Comparison of ENCODE assay signal across 24 cellular contexts in the genomic region with DNA sequence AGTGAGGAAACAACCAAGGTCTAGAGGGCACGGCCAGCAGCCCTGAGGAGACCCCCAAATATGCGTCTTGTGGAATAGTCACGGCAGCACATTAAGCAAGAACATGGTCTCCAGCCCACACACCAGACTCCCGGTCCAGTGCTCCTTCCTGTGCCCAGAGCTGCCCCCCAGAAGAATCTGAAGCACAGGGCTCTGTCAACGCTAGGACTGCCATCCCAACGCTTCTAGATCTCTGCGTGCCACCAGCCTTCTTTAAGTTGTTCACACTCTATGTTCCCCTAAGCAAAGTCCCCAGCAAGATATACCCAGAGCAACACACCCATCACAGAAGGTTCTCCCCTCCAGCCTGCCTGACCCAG. TPM values are rescaled to one million over a fixed set of nuclear protein-coding genes. Genes with fewer than 3 reads are reported as not detected.
DNase-seq lines count a peak whose midpoint lies in the region; ATAC-seq, FAIRE-seq and TF ChIP-seq lines count a peak whose summit lies in the region.
"Had no signal": no experiment of that assay in that cellular context is flagged by ENCODE, and none has a peak within 500 bp of the region (broad histone marks: within the 10 kb centered on the region; RNA-seq: fewer than 3 reads in every experiment).

No MANE protein-coding gene starts in this region.

- peak overlapping the region; percentile 58 for H3K27ac Mint-ChIP-seq in activated T-cell treated with anti-CD3 and anti-CD28 coated beads, Interleukin-2, amount 50 U/mL, for 72 hours
- H3K27ac Mint-ChIP-seq: immature natural killer cell had no signal

- H3K36me3 Mint-ChIP-seq in activated T-cell treated with anti-CD3 and anti-CD28 coated beads, Interleukin-2, amount 50 U/mL, for 72 hours (ENCODE audit: insufficient read depth in 2 of 2), result no peaks in the 10 kb centered on the region
- H3K36me3 Mint-ChIP-seq: immature natural killer cell had no signal

- no peak for DNase-seq in activated T-cell treated with anti-CD3 and anti-CD28 coated beads, Interleukin-2, amount 50 U/mL, for 72 hours
- no peak for DNase-seq in activated T-cell treated with anti-CD3 and anti-CD28 coated beads, Interleukin-2, amount 50 U/mL, for 1 hour
- DNase-seq in HepG2 (ENCODE audit: low spot score) (no peak), upper lobe of left lung (no peak), ureter (ENCODE audit: low spot score) (no peak), colonic mucosa (no peak), head of caudate nucleus (no peak)
- DNase-seq: activated CD8-positive, alpha-beta memory T cell treated with anti-CD3 and anti-CD28 coated beads, Interleukin-2, amount 10 ng/mL, durations not matched to agents 7 days and 5 days; activated effector memory CD4-positive, alpha-beta T cell treated with Interleukin-2 at 50 U/mL for 16 hours; adrenal gland; dermis blood vessel endothelial cell; immature natural killer cell; NCI-H1048; NCI-H1930; NCI-H345; pancreas; Peyer's patch had no signal

- CTCF ChIA-PET in HepG2 (lab: Yijun Ruan, JAX; ENCODE audit: low intra/inter-chr PET ratio, low total read pairs), result interaction anchor here (3.4 kb wide), 1 partner anchor 92 kb away, joined by 29 read pairs; no protein-coding TSS in a partner anchor

- H4K20me1 ChIP-seq in HepG2 (ENCODE audit: insufficient read depth, low read length), result no peaks in the 10 kb centered on the region

- H3K4me1 ChIP-seq in HepG2 (ENCODE audit: insufficient read depth, low read length), result peaks cover 60% of the 10 kb centered on the region
- H3K4me1 ChIP-seq in upper lobe of left lung, result peaks cover 19 to 36% (median 23%) of the 10 kb centered on the region in 4 donors
- peaks cover 9% of the 10 kb centered on the region for H3K4me1 ChIP-seq in colonic mucosa

- no peak overlapping the region for H3K4me3 Mint-ChIP-seq in activated T-cell treated with anti-CD3 and anti-CD28 coated beads, Interleukin-2, amount 50 U/mL, for 72 hours
- H3K4me3 Mint-ChIP-seq: activated CD8-positive, alpha-beta memory T cell treated with anti-CD3 and anti-CD28 coated beads, Interleukin-2, amount 10 ng/mL, durations not matched to agents 7 days and 5 days; immature natural killer cell had no signal

- WGBS in HepG2 (ENCODE audit: low lambda C conversion rate), result 71% methylated on average over 4 of the region's 7 CpGs
- 78 to 91% methylated on average over 6 to 7 of the region's 7 CpGs for WGBS in upper lobe of left lung, 2 donors

- no peak overlapping the region for H3K9ac ChIP-seq in HepG2 (ENCODE audit: insufficient read depth, low read depth, low read length)
- no peak overlapping the region for H3K9ac ChIP-seq in colonic mucosa (ENCODE audit: low read depth in 2 of 2, low read length in 2 of 2)

- no peak for TF ChIP-seq RAD21 in HepG2 (CRISPR knock-in tag; IDR thresholded peaks at IDR 0.05)

- POLR2A ChIA-PET in HepG2 (lab: Yijun Ruan, JAX), result interaction anchor here (10.2 kb wide), 1 partner anchor 30 kb away, joined by 164 read pairs; the partner anchor contains the start of gene MTFP1

- no peaks in the 10 kb centered on the region for H3K9me3 Mint-ChIP-seq in activated T-cell treated with anti-CD3 and anti-CD28 coated beads, Interleukin-2, amount 50 U/mL, for 72 hours
- H3K9me3 Mint-ChIP-seq: immature natural killer cell had no signal

- intact Hi-C loops in HepG2 (cut with micrococcal nuclease; ENCODE audit: unreplicated experiment), result no loop called here
- intact Hi-C loops in colonic mucosa (cut with DNase I), result loop anchor here (5.0 kb wide), 1 partner anchor 34 kb away; the partner anchor contains the start of gene MTFP1
- intact Hi-C loops in head of caudate nucleus (cut with DNase I), result loop anchor here (5.0 kb wide), 1 partner anchor 89 kb away; no protein-coding TSS in a partner anchor

- H3K9me3 ChIP-seq in HepG2 (ENCODE audit: low read length), result no peaks in the 10 kb centered on the region; the same call in 1 of the 2 replicates
- H3K9me3 ChIP-seq in upper lobe of left lung, result no peaks in the 10 kb centered on the region
- no peaks in the 10 kb centered on the region for H3K9me3 ChIP-seq in colonic mucosa
- H3K9me3 ChIP-seq: adrenal gland, BE2C, pancreas, Peyer's patch had no signal

- no peaks in the 10 kb centered on the region for H3K79me2 ChIP-seq in HepG2 (ENCODE audit: insufficient read depth, low read length)

- H3K4me2 ChIP-seq in HepG2 (ENCODE audit: low read depth, low read length), result no peak overlapping the region

- H3K27ac ChIP-seq in VCaP (peak overlapping the region; percentile 66), HepG2 (ENCODE audit: extremely low read length, insufficient read depth, low read length) (no peak overlapping the region), upper lobe of left lung (peak overlapping the region in 3 of 4 donors; percentile 36 to 72 (median 40)), colonic mucosa (no peak overlapping the region)
- H3K27ac ChIP-seq: adrenal gland, pancreas, Peyer's patch, SJSA1 had no signal

- TF ChIP-seq POLR2A in HepG2 (IDR thresholded peaks at IDR 0.05; ENCODE audit: insufficient read depth in 1 of 2, low read depth in 2 of 2, low read length in 2 of 2) (no peak), upper lobe of left lung (IDR thresholded peaks at IDR 0.05) (no peak)

- no TSS peak for BruUV-seq in HepG2 (replicated peaks; lab: Mats Ljungman, UMichigan)

- peaks cover 51% of the 10 kb centered on the region for H3K4me1 Mint-ChIP-seq in activated T-cell treated with anti-CD3 and anti-CD28 coated beads, Interleukin-2, amount 50 U/mL, for 72 hours (ENCODE audit: low read depth)

- in situ Hi-C loops in HepG2 (cut with HindIII; ENCODE audit: extremely low pct_ligation_motif_present, low pct_unique_long_range_greater_than_20kb), result loop anchor here (5.0 to 25.0 kb wide), 3 partner anchors 34 to 281 kb away; partner anchors contain the start of gene MTFP1

- H3K4me3 ChIP-seq in HepG2 (replicated peaks in 1 of 3; ENCODE audit: insufficient read depth in 1 of 3, low read depth in 2 of 3, low read length in 3 of 3) (no peak overlapping the region), upper lobe of left lung (no peak overlapping the region), colonic mucosa (no peak overlapping the region)
- H3K4me3 ChIP-seq: adrenal gland, lung, pancreas, Peyer's patch, SJSA1 had no signal

- FAIRE-seq in HepG2 (lab: Jason Lieb, UNC), result no peak
- FAIRE-seq: A204.1, bronchial epithelial cell, pancreas had no signal

- H3K27me3 ChIP-seq in HepG2 (ENCODE audit: control insufficient read depth in 1 of 2, insufficient read depth in 2 of 2, low read length in 2 of 2) (peaks cover 0 to 4% of the 10 kb centered on the region in 2 experiments; a peak in 1 of 5 replicates), upper lobe of left lung (peaks cover 0 to 18% (median 0%) of the 10 kb centered on the region in 4 donors), colonic mucosa (peaks cover 10% of the 10 kb centered on the region)
- H3K27me3 ChIP-seq: adrenal gland, pancreas, Peyer's patch, SJSA1 had no signal

- H3K27me3 Mint-ChIP-seq in activated T-cell treated with anti-CD3 and anti-CD28 coated beads, Interleukin-2, amount 50 U/mL, for 72 hours (ENCODE audit: low read depth), result no peaks in the 10 kb centered on the region

- ATAC-seq in activated T-cell treated with anti-CD3 and anti-CD28 coated beads, Interleukin-2, amount 50 U/mL, for 72 hours (replicated peaks in 1 of 2), result no peak
- ATAC-seq in HepG2, result no peak
- no peak for ATAC-seq in upper lobe of left lung (ENCODE audit: low FRiP score in 2 of 2)
- ATAC-seq: activated CD8-positive, alpha-beta memory T cell treated with anti-CD3 and anti-CD28 coated beads, Interleukin-2, amount 10 ng/mL, durations not matched to agents 7 days and 5 days; pancreas; sciatic nerve had no signal

- H2AFZ ChIP-seq in HepG2 (ENCODE audit: low read length), result no peak overlapping the region

- TF ChIP-seq EP300 in HepG2 (IDR thresholded peaks at IDR 0.05; ENCODE audit: low read depth in 2 of 2, low read length in 2 of 2) (no peak), HepG2 (CRISPR knock-in tag; IDR thresholded peaks at IDR 0.05; ENCODE audit: borderline replicate concordance) (no peak), upper lobe of left lung (IDR thresholded peaks at IDR 0.05) (no peak)

- no peaks in the 10 kb centered on the region for H3K36me3 ChIP-seq in HepG2 (replicated peaks in 1 of 2; ENCODE audit: control insufficient read depth in 1 of 2, insufficient read depth in 2 of 2, low read length in 2 of 2)
- no peaks in the 10 kb centered on the region for H3K36me3 ChIP-seq in upper lobe of left lung
- no peaks in the 10 kb centered on the region for H3K36me3 ChIP-seq in colonic mucosa
- H3K36me3 ChIP-seq: adrenal gland, BE2C, pancreas, Peyer's patch, SJSA1 had no signal

- no peak for TF ChIP-seq CTCF in VCaP (conservative IDR thresholded peaks at IDR 0.05)
- TF ChIP-seq CTCF in HepG2 (CRISPR knock-in tag; IDR thresholded peaks at IDR 0.05), result no peak
- TF ChIP-seq CTCF in upper lobe of left lung (IDR thresholded peaks at IDR 0.05), result no peak
- TF ChIP-seq CTCF in colonic mucosa (IDR thresholded peaks at IDR 0.05), result no peak

RNA-seq across cellular contexts. Expression of gene SEC14L2, which starts 3.5 kb away (rescaled TPM):
- 10 to 100 TPM; 15.3 to 19.0 TPM for total RNA-seq in activated T-cell treated with anti-CD3 and anti-CD28 coated beads, Interleukin-2, amount 50 U/mL, for 72 hours
- total RNA-seq in HepG2 (2016; rRNA removed; fragmentation: Illumina TruSeq; extraction: Trizol), result 4.1 and 5.3 TPM in 2 replicates
- total RNA-seq in HepG2 (2016; cell fraction: cytosol; rRNA removed; fragmentation: Illumina TruSeq; extraction: Trizol; ENCODE audit: low read depth), result 0.71 and 0.88 TPM in 2 replicates
- 5.1 TPM in 2 replicates for total RNA-seq in HepG2 (2016; cell fraction: insoluble cytoplasmic fraction; rRNA removed; fragmentation: Illumina TruSeq; extraction: Trizol)
- total RNA-seq in HepG2 (2016; cell fraction: membrane; rRNA removed; fragmentation: Illumina TruSeq; extraction: Trizol), result 2.0 and 2.8 TPM in 2 replicates
- 3.5 and 5.0 TPM in 2 replicates for total RNA-seq in HepG2 (2016; cell fraction: nucleus; rRNA removed; fragmentation: Illumina TruSeq; extraction: Trizol)
- polyA plus RNA-seq in HepG2 (2011; rRNA removed), result 5.1 and 9.1 TPM in 2 replicates
- 6.9 and 7.2 TPM in 2 replicates for polyA plus RNA-seq in HepG2 (2011; cell fraction: cytosol; rRNA removed)
- polyA plus RNA-seq in HepG2 (2011; cell fraction: nucleus; rRNA removed), result 13.4 and 15.2 TPM in 2 replicates
- polyA plus RNA-seq in HepG2 (2012), result 4.1 and 4.7 TPM in 2 replicates
- polyA plus RNA-seq in HepG2 (2016; cell fraction: cytosol; fragmentation: Illumina TruSeq; extraction: Trizol; ENCODE audit: low read depth), result 1.8 and 2.4 TPM in 2 replicates
- polyA plus RNA-seq in HepG2 (2016; cell fraction: insoluble cytoplasmic fraction; fragmentation: Illumina TruSeq; extraction: Trizol; ENCODE audit: low read depth), result 5.3 and 5.4 TPM in 2 replicates
- polyA plus RNA-seq in HepG2 (2016; cell fraction: membrane; fragmentation: Illumina TruSeq; extraction: Trizol; ENCODE audit: low read depth), result 1.9 and 2.3 TPM in 2 replicates
- 5.5 and 6.3 TPM in 2 replicates for polyA plus RNA-seq in HepG2 (2016; cell fraction: nucleus; fragmentation: Illumina TruSeq; extraction: Trizol; ENCODE audit: insufficient read depth, low read depth)
- 13.5 and 19.9 TPM in 2 replicates for polyA minus RNA-seq in HepG2 (2011; rRNA and poly(A)+ RNA removed; ENCODE audit: low replicate concordance)
- 4.4 and 5.6 TPM in 2 replicates for polyA minus RNA-seq in HepG2 (2011; cell fraction: cytosol; rRNA and poly(A)+ RNA removed)
- polyA minus RNA-seq in HepG2 (2011; cell fraction: nucleus; rRNA and poly(A)+ RNA removed), result 11.5 and 19.1 TPM in 2 replicates
- 10 to 100 TPM in 2 of 6 donors, 1 to 10 TPM in 4; 5.6 to 12.6 (median 8.4) TPM for total RNA-seq in upper lobe of left lung
- total RNA-seq in ureter, result 5.8 TPM
- total RNA-seq in colonic mucosa, result 10 to 100 TPM in 1 of 2 donors, 1 to 10 TPM in 1; 2.0 to 10.3 TPM

RNA-seq across cellular contexts. Expression of gene RNF215, which starts 6.1 kb away (rescaled TPM):
- 10 to 100 TPM in 1 of 2 donors, 1 to 10 TPM in 1; 8.4 to 12.4 TPM for total RNA-seq in activated T-cell treated with anti-CD3 and anti-CD28 coated beads, Interleukin-2, amount 50 U/mL, for 72 hours
- total RNA-seq in HepG2 (2016; rRNA removed; fragmentation: Illumina TruSeq; extraction: Trizol) (2.4 and 5.3 TPM in 2 replicates), upper lobe of left lung (10 to 100 TPM in 5 of 6 donors, 1 to 10 TPM in 1; 9.3 to 30.3 (median 16.5) TPM), ureter (17.5 TPM), colonic mucosa (1 to 10 TPM; 5.8 to 9.4 TPM)
- 1.6 and 1.9 TPM in 2 replicates for total RNA-seq in HepG2 (2016; cell fraction: cytosol; rRNA removed; fragmentation: Illumina TruSeq; extraction: Trizol; ENCODE audit: low read depth)
- 2.5 and 5.7 TPM in 2 replicates for total RNA-seq in HepG2 (2016; cell fraction: insoluble cytoplasmic fraction; rRNA removed; fragmentation: Illumina TruSeq; extraction: Trizol)
- 2.5 and 3.5 TPM in 2 replicates for total RNA-seq in HepG2 (2016; cell fraction: membrane; rRNA removed; fragmentation: Illumina TruSeq; extraction: Trizol)
- 7.1 and 8.8 TPM in 2 replicates for total RNA-seq in HepG2 (2016; cell fraction: nucleus; rRNA removed; fragmentation: Illumina TruSeq; extraction: Trizol)
- polyA plus RNA-seq in HepG2 (2011; rRNA removed), result 6.1 and 9.2 TPM in 2 replicates
- 3.8 and 4.9 TPM in 2 replicates for polyA plus RNA-seq in HepG2 (2011; cell fraction: cytosol; rRNA removed)
- polyA plus RNA-seq in HepG2 (2011; cell fraction: nucleus; rRNA removed), result 55.4 and 60.1 TPM in 2 replicates
- polyA plus RNA-seq in HepG2 (2012), result 5.4 and 7.0 TPM in 2 replicates
- polyA plus RNA-seq in HepG2 (2016; cell fraction: cytosol; fragmentation: Illumina TruSeq; extraction: Trizol; ENCODE audit: low read depth), result 1.1 and 1.2 TPM in 2 replicates
- 1.6 and 1.8 TPM in 2 replicates for polyA plus RNA-seq in HepG2 (2016; cell fraction: insoluble cytoplasmic fraction; fragmentation: Illumina TruSeq; extraction: Trizol; ENCODE audit: low read depth)
- 1.9 and 2.2 TPM in 2 replicates for polyA plus RNA-seq in HepG2 (2016; cell fraction: membrane; fragmentation: Illumina TruSeq; extraction: Trizol; ENCODE audit: low read depth)
- polyA plus RNA-seq in HepG2 (2016; cell fraction: nucleus; fragmentation: Illumina TruSeq; extraction: Trizol; ENCODE audit: insufficient read depth, low read depth), result 17.7 and 18.4 TPM in 2 replicates
- polyA minus RNA-seq in HepG2 (2011; rRNA and poly(A)+ RNA removed; ENCODE audit: low replicate concordance), result 10.6 and 16.6 TPM in 2 replicates
- 2.3 and 4.5 TPM in 2 replicates for polyA minus RNA-seq in HepG2 (2011; cell fraction: cytosol; rRNA and poly(A)+ RNA removed)
- 12.6 and 12.9 TPM in 2 replicates for polyA minus RNA-seq in HepG2 (2011; cell fraction: nucleus; rRNA and poly(A)+ RNA removed)

RNA-seq across cellular contexts. Expression of gene MTFP1, which starts 32.3 kb away (rescaled TPM):
- 10 to 100 TPM; 50.6 to 61.1 TPM for total RNA-seq in activated T-cell treated with anti-CD3 and anti-CD28 coated beads, Interleukin-2, amount 50 U/mL, for 72 hours
- total RNA-seq in HepG2 (2016; rRNA removed; fragmentation: Illumina TruSeq; extraction: Trizol), result 40.3 and 45.6 TPM in 2 replicates
- total RNA-seq in HepG2 (2016; cell fraction: cytosol; rRNA removed; fragmentation: Illumina TruSeq; extraction: Trizol; ENCODE audit: low read depth), result 33.4 and 35.3 TPM in 2 replicates
- total RNA-seq in HepG2 (2016; cell fraction: insoluble cytoplasmic fraction; rRNA removed; fragmentation: Illumina TruSeq; extraction: Trizol), result 40.9 and 46.1 TPM in 2 replicates
- total RNA-seq in HepG2 (2016; cell fraction: membrane; rRNA removed; fragmentation: Illumina TruSeq; extraction: Trizol), result 44.5 and 56.8 TPM in 2 replicates
- total RNA-seq in HepG2 (2016; cell fraction: nucleus; rRNA removed; fragmentation: Illumina TruSeq; extraction: Trizol), result 24.5 and 30.0 TPM in 2 replicates
- 29.5 TPM in 2 replicates for polyA plus RNA-seq in HepG2 (2011; rRNA removed)
- polyA plus RNA-seq in HepG2 (2011; cell fraction: cytosol; rRNA removed), result 33.0 and 55.8 TPM in 2 replicates
- polyA plus RNA-seq in HepG2 (2011; cell fraction: nucleus; rRNA removed), result 33.3 and 33.4 TPM in 2 replicates
- polyA plus RNA-seq in HepG2 (2012), result 16.5 and 23.5 TPM in 2 replicates
- 26.8 and 41.3 TPM in 2 replicates for polyA plus RNA-seq in HepG2 (2016; cell fraction: cytosol; fragmentation: Illumina TruSeq; extraction: Trizol; ENCODE audit: low read depth)
- polyA plus RNA-seq in HepG2 (2016; cell fraction: insoluble cytoplasmic fraction; fragmentation: Illumina TruSeq; extraction: Trizol; ENCODE audit: low read depth), result 32.6 and 35.9 TPM in 2 replicates
- polyA plus RNA-seq in HepG2 (2016; cell fraction: membrane; fragmentation: Illumina TruSeq; extraction: Trizol; ENCODE audit: low read depth), result 36.2 and 46.2 TPM in 2 replicates
- polyA plus RNA-seq in HepG2 (2016; cell fraction: nucleus; fragmentation: Illumina TruSeq; extraction: Trizol; ENCODE audit: insufficient read depth, low read depth), result 42.3 and 44.8 TPM in 2 replicates
- 41.9 and 45.1 TPM in 2 replicates for polyA minus RNA-seq in HepG2 (2011; rRNA and poly(A)+ RNA removed; ENCODE audit: low replicate concordance)
- 13.7 and 14.0 TPM in 2 replicates for polyA minus RNA-seq in HepG2 (2011; cell fraction: cytosol; rRNA and poly(A)+ RNA removed)
- 5.2 and 9.7 TPM in 2 replicates for polyA minus RNA-seq in HepG2 (2011; cell fraction: nucleus; rRNA and poly(A)+ RNA removed)
- 10 to 100 TPM in 4 of 6 donors, 1 to 10 TPM in 2; 5.8 to 28.4 (median 12.8) TPM for total RNA-seq in upper lobe of left lung
- total RNA-seq in ureter, result 9.1 TPM
- total RNA-seq in colonic mucosa, result 10 to 100 TPM; 39.7 to 55.1 TPM

RNA-seq across cellular contexts. Expression of gene CCDC157, which starts 36.5 kb away (rescaled TPM):
- 1 to 10 TPM; 3.2 to 3.7 TPM for total RNA-seq in activated T-cell treated with anti-CD3 and anti-CD28 coated beads, Interleukin-2, amount 50 U/mL, for 72 hours
- total RNA-seq in HepG2 (2016; rRNA removed; fragmentation: Illumina TruSeq; extraction: Trizol) (0.98 and 1.6 TPM in 2 replicates), upper lobe of left lung (10 to 100 TPM in 2 of 6 donors, 1 to 10 TPM in 4; 3.3 to 16.8 (median 7.9) TPM), ureter (3.3 TPM), colonic mucosa (1 to 10 TPM; 1.1 to 1.6 TPM)
- 2.1 and 2.2 TPM in 2 replicates for total RNA-seq in HepG2 (2016; cell fraction: cytosol; rRNA removed; fragmentation: Illumina TruSeq; extraction: Trizol; ENCODE audit: low read depth)
- 0.79 and 1.9 TPM in 2 replicates for total RNA-seq in HepG2 (2016; cell fraction: insoluble cytoplasmic fraction; rRNA removed; fragmentation: Illumina TruSeq; extraction: Trizol)
- 1.9 and 3.1 TPM in 2 replicates for total RNA-seq in HepG2 (2016; cell fraction: membrane; rRNA removed; fragmentation: Illumina TruSeq; extraction: Trizol)
- 1.4 and 1.6 TPM in 2 replicates for total RNA-seq in HepG2 (2016; cell fraction: nucleus; rRNA removed; fragmentation: Illumina TruSeq; extraction: Trizol)
- 1.4 and 2.3 TPM in 2 replicates for polyA plus RNA-seq in HepG2 (2011; rRNA removed)
- polyA plus RNA-seq in HepG2 (2011; cell fraction: cytosol; rRNA removed), result 1.1 and 1.8 TPM in 2 replicates
- 5.8 and 7.1 TPM in 2 replicates for polyA plus RNA-seq in HepG2 (2011; cell fraction: nucleus; rRNA removed)
- polyA plus RNA-seq in HepG2 (2012), result 0.64 and 1.3 TPM in 2 replicates
- polyA plus RNA-seq in HepG2 (2016; cell fraction: cytosol; fragmentation: Illumina TruSeq; extraction: Trizol; ENCODE audit: low read depth), result 3.4 and 4.1 TPM in 2 replicates
- 1.2 and 1.5 TPM in 2 replicates for polyA plus RNA-seq in HepG2 (2016; cell fraction: insoluble cytoplasmic fraction; fragmentation: Illumina TruSeq; extraction: Trizol; ENCODE audit: low read depth)
- polyA plus RNA-seq in HepG2 (2016; cell fraction: membrane; fragmentation: Illumina TruSeq; extraction: Trizol; ENCODE audit: low read depth), result 2.2 and 3.2 TPM in 2 replicates
- polyA plus RNA-seq in HepG2 (2016; cell fraction: nucleus; fragmentation: Illumina TruSeq; extraction: Trizol; ENCODE audit: insufficient read depth, low read depth), result 3.1 and 3.2 TPM in 2 replicates
- polyA minus RNA-seq in HepG2 (2011; rRNA and poly(A)+ RNA removed; ENCODE audit: low replicate concordance), result 2.6 and 4.7 TPM in 2 replicates
- 0.79 and 1.4 TPM in 2 replicates for polyA minus RNA-seq in HepG2 (2011; cell fraction: cytosol; rRNA and poly(A)+ RNA removed)
- 1.9 and 3.0 TPM in 2 replicates for polyA minus RNA-seq in HepG2 (2011; cell fraction: nucleus; rRNA and poly(A)+ RNA removed)

RNA-seq across cellular contexts. Expression of gene SF3A1, which starts 36.6 kb away (rescaled TPM):
- 100 to 1,000 TPM; 298 to 325 TPM for total RNA-seq in activated T-cell treated with anti-CD3 and anti-CD28 coated beads, Interleukin-2, amount 50 U/mL, for 72 hours
- 22.0 and 31.8 TPM in 2 replicates for total RNA-seq in HepG2 (2016; rRNA removed; fragmentation: Illumina TruSeq; extraction: Trizol)
- total RNA-seq in HepG2 (2016; cell fraction: cytosol; rRNA removed; fragmentation: Illumina TruSeq; extraction: Trizol; ENCODE audit: low read depth), result 9.8 and 11.6 TPM in 2 replicates
- 20.9 and 27.0 TPM in 2 replicates for total RNA-seq in HepG2 (2016; cell fraction: insoluble cytoplasmic fraction; rRNA removed; fragmentation: Illumina TruSeq; extraction: Trizol)
- 13.8 and 16.2 TPM in 2 replicates for total RNA-seq in HepG2 (2016; cell fraction: membrane; rRNA removed; fragmentation: Illumina TruSeq; extraction: Trizol)
- 23.6 and 29.5 TPM in 2 replicates for total RNA-seq in HepG2 (2016; cell fraction: nucleus; rRNA removed; fragmentation: Illumina TruSeq; extraction: Trizol)
- polyA plus RNA-seq in HepG2 (2011; rRNA removed), result 10.0 and 16.2 TPM in 2 replicates
- 5.3 and 6.6 TPM in 2 replicates for polyA plus RNA-seq in HepG2 (2011; cell fraction: cytosol; rRNA removed)
- polyA plus RNA-seq in HepG2 (2011; cell fraction: nucleus; rRNA removed), result 42.5 and 51.9 TPM in 2 replicates
- polyA plus RNA-seq in HepG2 (2012), result 38.4 and 47.2 TPM in 2 replicates
- 5.6 and 6.5 TPM in 2 replicates for polyA plus RNA-seq in HepG2 (2016; cell fraction: cytosol; fragmentation: Illumina TruSeq; extraction: Trizol; ENCODE audit: low read depth)
- polyA plus RNA-seq in HepG2 (2016; cell fraction: insoluble cytoplasmic fraction; fragmentation: Illumina TruSeq; extraction: Trizol; ENCODE audit: low read depth), result 22.2 and 52.1 TPM in 2 replicates
- 8.5 and 15.3 TPM in 2 replicates for polyA plus RNA-seq in HepG2 (2016; cell fraction: membrane; fragmentation: Illumina TruSeq; extraction: Trizol; ENCODE audit: low read depth)
- polyA plus RNA-seq in HepG2 (2016; cell fraction: nucleus; fragmentation: Illumina TruSeq; extraction: Trizol; ENCODE audit: insufficient read depth, low read depth), result 40.6 and 47.6 TPM in 2 replicates
- 43.5 and 95.1 TPM in 2 replicates for polyA minus RNA-seq in HepG2 (2011; rRNA and poly(A)+ RNA removed; ENCODE audit: low replicate concordance)
- 61.1 and 71.4 TPM in 2 replicates for polyA minus RNA-seq in HepG2 (2011; cell fraction: cytosol; rRNA and poly(A)+ RNA removed)
- 49.2 and 53.6 TPM in 2 replicates for polyA minus RNA-seq in HepG2 (2011; cell fraction: nucleus; rRNA and poly(A)+ RNA removed)
- 100 to 1,000 TPM in 4 of 6 donors, 10 to 100 TPM in 2; 89.1 to 204 (median 138) TPM for total RNA-seq in upper lobe of left lung
- 193 TPM for total RNA-seq in ureter
- total RNA-seq in colonic mucosa, result 100 to 1,000 TPM; 151 to 194 TPM

Comparison
In these comparisons a context has a peak if more than half of its experiments do, and no peak if none do; other contexts are left out.
1. H3K27ac ChIP-seq: peak in VCaP (single experiment) and upper lobe of left lung (3 of 4); none in HepG2 (single experiment) and colonic mucosa (single experiment).